ENCODE assay signal across 24 cellular contexts in genomic region chr11:76466666-76467065, GRCh38.
"Had no signal": no experiment of that assay in that cellular context is flagged by ENCODE, and none has a peak within 500 bp of the region (broad histone marks: within the 10 kb centered on the region; RNA-seq: fewer than 3 reads in every experiment).

No MANE protein-coding gene starts in this region.

- DNase-seq: dermis blood vessel endothelial cell; dorsolateral prefrontal cortex; effector CD4-positive, alpha-beta T cell; effector memory CD4-positive, alpha-beta T cell; foreskin keratinocyte; heart left ventricle; hypothalamus; immature natural killer cell; left cardiac atrium; left lung; left ventricle myocardium superior; mesenchymal stem cell; mucosa of descending colon; naive B cell had no signal

- H3K27ac Mint-ChIP-seq: immature natural killer cell, naive B cell had no signal

- H3K4me1 ChIP-seq: esophagus muscularis mucosa, foreskin keratinocyte, left lung had no signal

- H3K9me3 Mint-ChIP-seq: immature natural killer cell, mesothelial cell of epicardium, naive B cell had no signal

- H3K27ac ChIP-seq: coronary artery, dorsolateral prefrontal cortex, esophagus muscularis mucosa, foreskin keratinocyte, gastroesophageal sphincter, heart left ventricle, hepatocyte, left lung had no signal

- H3K4me2 ChIP-seq: hepatocyte had no signal

- H3K4me3 Mint-ChIP-seq: immature natural killer cell, mesothelial cell of epicardium, naive B cell had no signal

- H3K9me3 ChIP-seq: esophagus muscularis mucosa, gastroesophageal sphincter, heart left ventricle, left lung, mucosa of descending colon had no signal

- H3K27me3 ChIP-seq: dorsolateral prefrontal cortex, esophagus muscularis mucosa, foreskin keratinocyte, gastroesophageal sphincter, heart left ventricle, hepatocyte, left lung had no signal

- H3K79me2 ChIP-seq: hepatocyte had no signal

- H3K4me3 ChIP-seq: coronary artery, dorsolateral prefrontal cortex, esophagus muscularis mucosa, gastroesophageal sphincter, heart left ventricle, hepatocyte, left lung, lung, mucosa of descending colon had no signal

- H3K27me3 Mint-ChIP-seq: naive B cell had no signal

- H2AFZ ChIP-seq: hepatocyte had no signal

- FAIRE-seq: colon, endothelial cell of umbilical vein, frontal cortex, keratinocyte had no signal
